Comparison of ENCODE assay signal across 31 cellular contexts in the genomic region with DNA sequence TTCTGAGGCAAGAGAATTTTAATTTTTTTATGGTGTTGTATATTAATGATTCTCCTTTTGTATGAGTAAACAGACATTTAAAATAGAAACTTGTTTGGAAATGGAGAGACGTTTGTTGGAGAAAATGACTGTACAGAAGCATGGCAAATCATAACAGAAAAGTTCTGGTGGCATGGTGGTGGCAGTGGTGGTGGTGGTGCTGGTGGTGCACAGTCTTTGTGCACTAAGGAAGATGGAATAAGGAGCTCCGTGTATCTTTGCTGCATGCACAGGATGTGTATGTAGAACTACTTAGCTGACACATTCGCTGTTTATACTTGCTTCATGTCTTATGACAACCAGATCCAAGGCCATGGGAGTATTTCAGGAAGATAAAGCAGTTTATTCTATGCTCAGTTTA.
A peak's percentile ranks its signal among the peaks of the same experiment; 100 is the strongest.
DNase-seq lines count a peak whose midpoint lies in the region; ATAC-seq and TF ChIP-seq lines count a peak whose summit lies in the region.
"Had no signal": no experiment of that assay in that cellular context is flagged by ENCODE, and none has a peak within 500 bp of the region (broad histone marks: within the 10 kb centered on the region; RNA-seq: fewer than 3 reads in every experiment).

No MANE protein-coding gene starts in this region.

- H3K4me2 ChIP-seq in smooth muscle cell: no peak overlapping the region
- H3K4me2 ChIP-seq in PC-3 (ENCODE audit: low read length): no peak overlapping the region
- H3K4me2 ChIP-seq: BLaER1 treated with 17β-estradiol and CSF1 and Interleukin-3, amounts not matched to agents 10 nM and 100 nM had no signal

- H3K9me3 Mint-ChIP-seq in activated CD4-positive, alpha-beta T cell treated with anti-CD3 and anti-CD28 coated beads for 36 hours (ENCODE audit: low read depth): no peaks in the 10 kb centered on the region
- no peaks in the 10 kb centered on the region for H3K9me3 Mint-ChIP-seq in CD8-positive, alpha-beta memory T cell
- H3K9me3 Mint-ChIP-seq in activated CD4-positive, alpha-beta memory T cell treated with anti-CD3 and anti-CD28 coated beads for 36 hours: no peaks in the 10 kb centered on the region
- H3K9me3 Mint-ChIP-seq in mesothelial cell of epicardium: no peaks in the 10 kb centered on the region
- H3K9me3 Mint-ChIP-seq: nephron had no signal

- no peaks in the 10 kb centered on the region for H3K9me2 ChIP-seq in PC-3 (replicated peaks; ENCODE audit: low read length)

- no peaks in the 10 kb centered on the region for H3K9me3 ChIP-seq in CD8-positive, alpha-beta memory T cell (ENCODE audit: low read length)
- H3K9me3 ChIP-seq in vagina: no peaks in the 10 kb centered on the region
- H3K9me3 ChIP-seq in smooth muscle cell (replicated peaks; ENCODE audit: low read depth): no peaks in the 10 kb centered on the region
- H3K9me3 ChIP-seq in PC-3 (ENCODE audit: low read length): no peaks in the 10 kb centered on the region
- H3K9me3 ChIP-seq: ascending aorta; BLaER1 treated with 17β-estradiol and CSF1 and Interleukin-3, amounts not matched to agents 10 nM and 100 nM had no signal

- H3K79me2 ChIP-seq in smooth muscle cell (ENCODE audit: low read depth) (peaks cover 6% of the 10 kb centered on the region), PC-3 (ENCODE audit: low read length) (no peaks in the 10 kb centered on the region)

- peaks cover 33% of the 10 kb centered on the region for H3K4me1 Mint-ChIP-seq in activated CD4-positive, alpha-beta T cell treated with anti-CD3 and anti-CD28 coated beads for 36 hours
- peaks cover 46 to 59% (median 59%) of the 10 kb centered on the region in 3 donors for H3K4me1 Mint-ChIP-seq in CD8-positive, alpha-beta memory T cell
- peaks cover 33% of the 10 kb centered on the region for H3K4me1 Mint-ChIP-seq in activated CD4-positive, alpha-beta memory T cell treated with anti-CD3 and anti-CD28 coated beads for 36 hours (ENCODE audit: low read depth)
- peaks cover 25% of the 10 kb centered on the region for H3K4me1 Mint-ChIP-seq in mesothelial cell of epicardium

- TF ChIP-seq CTCF in mesothelial cell of epicardium (IDR thresholded peaks at IDR 0.05; ENCODE audit: unreplicated experiment) (no peak), vagina (IDR thresholded peaks at IDR 0.05) (no peak), smooth muscle cell (IDR thresholded peaks at IDR 0.05; ENCODE audit: borderline replicate concordance, insufficient read depth, poor library complexity, severe bottlenecking) (no peak), PC-3 (conservative IDR thresholded peaks at IDR 0.05; ENCODE audit: low read depth, low read length) (no peak)

- H3K36me3 Mint-ChIP-seq in activated CD4-positive, alpha-beta T cell treated with anti-CD3 and anti-CD28 coated beads for 36 hours (ENCODE audit: low read depth): peaks cover 14% of the 10 kb centered on the region
- H3K36me3 Mint-ChIP-seq in CD8-positive, alpha-beta memory T cell: peaks cover 0 to 36% (median 8%) of the 10 kb centered on the region in 3 donors
- H3K36me3 Mint-ChIP-seq in activated CD4-positive, alpha-beta memory T cell treated with anti-CD3 and anti-CD28 coated beads for 36 hours: peaks cover 9% of the 10 kb centered on the region
- H3K36me3 Mint-ChIP-seq in mesothelial cell of epicardium: peaks cover 15% of the 10 kb centered on the region

- POLR2A ChIA-PET in activated CD4-positive, alpha-beta T cell treated with anti-CD3 and anti-CD28 coated beads for 36 hours (lab: Charles Lee): no interaction called here
- POLR2A ChIA-PET in CD8-positive, alpha-beta memory T cell (lab: Charles Lee): no interaction called here
- POLR2A ChIA-PET in activated CD4-positive, alpha-beta memory T cell treated with anti-CD3 and anti-CD28 coated beads for 36 hours (lab: Charles Lee): interaction anchor here (1.0 kb wide), 1 partner anchor 74 kb away, joined by 3 read pairs; no protein-coding TSS in a partner anchor
- POLR2A ChIA-PET in PC-3 (lab: Charles Lee; ENCODE audit: unreplicated experiment): no interaction called here

- no peak overlapping the region for H3K4me3 Mint-ChIP-seq in activated CD4-positive, alpha-beta T cell treated with anti-CD3 and anti-CD28 coated beads for 36 hours
- no peak overlapping the region for H3K4me3 Mint-ChIP-seq in CD8-positive, alpha-beta memory T cell
- no peak overlapping the region for H3K4me3 Mint-ChIP-seq in activated CD4-positive, alpha-beta memory T cell treated with anti-CD3 and anti-CD28 coated beads for 36 hours
- H3K4me3 Mint-ChIP-seq in mesothelial cell of epicardium: no peak overlapping the region
- H3K4me3 Mint-ChIP-seq: nephron had no signal

- peaks cover 10% of the 10 kb centered on the region for H3K36me3 ChIP-seq in CD8-positive, alpha-beta memory T cell (ENCODE audit: insufficient read depth, low read length)
- H3K36me3 ChIP-seq in vagina (peaks cover 0 to 18% of the 10 kb centered on the region in 2 donors), smooth muscle cell (ENCODE audit: low read depth) (no peaks in the 10 kb centered on the region), PC-3 (ENCODE audit: low read depth, low read length) (0 out of 2 replicates have a peak, but pooled peaks cover 2% of the 10 kb centered on the region)

- no peak for ATAC-seq in activated CD4-positive, alpha-beta T cell treated with anti-CD3 and anti-CD28 coated beads for 36 hours
- ATAC-seq in PC-3: no peak
- ATAC-seq: left cardiac atrium had no signal

- peak; percentile 17 for DNase-seq in activated CD4-positive, alpha-beta T cell treated with anti-CD3 and anti-CD28 coated beads for 36 hours
- DNase-seq in activated CD4-positive, alpha-beta T cell treated with anti-CD3 and anti-CD28 coated beads for 48 hours: no peak
- DNase-seq in CD8-positive, alpha-beta memory T cell: no peak
- peak; percentile 60 for DNase-seq in activated CD4-positive, alpha-beta memory T cell treated with anti-CD3 and anti-CD28 coated beads for 36 hours
- no peak for DNase-seq in mesothelial cell of epicardium (ENCODE audit: low spot score in 2 of 2, unreplicated experiment in 2 of 2)
- DNase-seq in vagina (ENCODE audit: extremely low spot score in 2 of 2): no peak
- DNase-seq in smooth muscle cell (lab: John Stamatoyannopoulos, UW; ENCODE audit: unreplicated experiment): no peak
- no peak for DNase-seq in PC-3
- DNase-seq: activated CD8-positive, alpha-beta memory T cell treated with anti-CD3 and anti-CD28 coated beads for 24 hours; activated naive CD4-positive, alpha-beta T cell treated with anti-CD3 and anti-CD28 coated beads, Interleukin-2, amount 50 U/mL, for 16 hours; activated T-cell treated with anti-CD3 and anti-CD28 coated beads, Interleukin-2, amount 50 U/mL, for 48 hours; Calu3; DMS79; GDM1; GOT3; hypothalamus; left cardiac atrium; NCI-H146; NCI-H510A; stimulated activated CD4-positive, alpha-beta T cell treated with anti-CD3 and anti-CD28 coated beads, Interleukin-15, amount 100 ng/mL, for 24 hours; stimulated activated CD4-positive, alpha-beta T cell treated with anti-CD3 and anti-CD28 coated beads, Interleukin-4, amount 100 ng/mL, for 4 hours; substantia nigra; trophoblast cell had no signal

- H3F3A ChIP-seq in smooth muscle cell (ENCODE audit: low read depth) (no peaks in the 10 kb centered on the region), PC-3 (ENCODE audit: low read length, unreplicated experiment) (no peaks in the 10 kb centered on the region)

- H3K9ac ChIP-seq in smooth muscle cell (ENCODE audit: low read depth) (no peak overlapping the region), PC-3 (ENCODE audit: low read length) (no peak overlapping the region)
- H3K9ac ChIP-seq: BLaER1 treated with 17β-estradiol and CSF1 and Interleukin-3, amounts not matched to agents 10 nM and 100 nM had no signal

- no peak overlapping the region for H3K27ac ChIP-seq in CD8-positive, alpha-beta memory T cell (ENCODE audit: low read depth, low read length)
- H3K27ac ChIP-seq in vagina: no peak overlapping the region
- no peak overlapping the region for H3K27ac ChIP-seq in smooth muscle cell (ENCODE audit: low read depth)
- H3K27ac ChIP-seq in PC-3 (ENCODE audit: low read length): no peak overlapping the region
- H3K27ac ChIP-seq: 22Rv1; ascending aorta; BLaER1 treated with 17β-estradiol and CSF1 and Interleukin-3, amounts not matched to agents 10 nM and 100 nM; cardiac muscle cell; epithelial cell of prostate; RWPE1 had no signal

- CTCF ChIA-PET in activated CD4-positive, alpha-beta T cell treated with anti-CD3 and anti-CD28 coated beads for 36 hours (lab: Charles Lee): no interaction called here
- CTCF ChIA-PET in CD8-positive, alpha-beta memory T cell (lab: Charles Lee): interaction anchor here (1.5 kb wide), 1 partner anchor 10 kb away, joined by 3 read pairs; no protein-coding TSS in a partner anchor
- CTCF ChIA-PET in activated CD4-positive, alpha-beta memory T cell treated with anti-CD3 and anti-CD28 coated beads for 36 hours (lab: Charles Lee): interaction anchor here (0.9 to 1.7 kb wide), 4 partner anchors 18 to 444 kb away, joined by 3 to 4 read pairs (median 4); no protein-coding TSS in a partner anchor
- CTCF ChIA-PET in PC-3 (lab: Charles Lee): no interaction called here

- TF ChIP-seq POLR2A in vagina (IDR thresholded peaks at IDR 0.05): no peak

- no peaks in the 10 kb centered on the region for H3K27me3 Mint-ChIP-seq in activated CD4-positive, alpha-beta T cell treated with anti-CD3 and anti-CD28 coated beads for 36 hours
- no peaks in the 10 kb centered on the region for H3K27me3 Mint-ChIP-seq in CD8-positive, alpha-beta memory T cell
- no peaks in the 10 kb centered on the region for H3K27me3 Mint-ChIP-seq in activated CD4-positive, alpha-beta memory T cell treated with anti-CD3 and anti-CD28 coated beads for 36 hours
- H3K27me3 Mint-ChIP-seq in mesothelial cell of epicardium (ENCODE audit: low read depth): no peaks in the 10 kb centered on the region

- no peaks in the 10 kb centered on the region for H4K20me1 ChIP-seq in smooth muscle cell (ENCODE audit: low read depth)
- no peaks in the 10 kb centered on the region for H4K20me1 ChIP-seq in PC-3 (ENCODE audit: low read length)

- H3K4me3 ChIP-seq in CD8-positive, alpha-beta memory T cell (ENCODE audit: low read length): no peak overlapping the region
- H3K4me3 ChIP-seq in vagina (no peak overlapping the region), smooth muscle cell (no peak overlapping the region), PC-3 (ENCODE audit: low read length) (no peak overlapping the region)
- H3K4me3 ChIP-seq: ascending aorta; BLaER1 treated with 17β-estradiol and CSF1 and Interleukin-3, amounts not matched to agents 10 nM and 100 nM; cardiac muscle cell; lung had no signal

- BruUV-seq in PC-3 (replicated peaks; lab: Mats Ljungman, UMichigan): no TSS peak

- H2AFZ ChIP-seq in smooth muscle cell (ENCODE audit: low read depth): no peak overlapping the region
- no peak overlapping the region for H2AFZ ChIP-seq in PC-3 (ENCODE audit: low read length)

- no peaks in the 10 kb centered on the region for H3K27me3 ChIP-seq in CD8-positive, alpha-beta memory T cell (ENCODE audit: insufficient read depth, low read length, poor library complexity, severe bottlenecking)
- no peaks in the 10 kb centered on the region for H3K27me3 ChIP-seq in vagina
- H3K27me3 ChIP-seq in smooth muscle cell (ENCODE audit: low read depth): no peaks in the 10 kb centered on the region
- H3K27me3 ChIP-seq in PC-3 (ENCODE audit: low read length): no peaks in the 10 kb centered on the region
- H3K27me3 ChIP-seq: ascending aorta; BLaER1 treated with 17β-estradiol and CSF1 and Interleukin-3, amounts not matched to agents 10 nM and 100 nM; cardiac muscle cell had no signal

- 85% methylated on average over 3 of the region's 3 CpGs for WGBS in smooth muscle cell (ENCODE audit: low lambda C conversion rate)

- H3K4me1 ChIP-seq in CD8-positive, alpha-beta memory T cell (ENCODE audit: insufficient read depth, low read length): peaks cover 27% of the 10 kb centered on the region
- H3K4me1 ChIP-seq in vagina: peaks cover 16% of the 10 kb centered on the region
- peaks cover 10% of the 10 kb centered on the region for H3K4me1 ChIP-seq in smooth muscle cell (ENCODE audit: low read depth)
- H3K4me1 ChIP-seq in PC-3 (ENCODE audit: insufficient read depth, low read length): no peaks in the 10 kb centered on the region
- H3K4me1 ChIP-seq: ascending aorta had no signal

- no peak overlapping the region for H3K27ac Mint-ChIP-seq in activated CD4-positive, alpha-beta T cell treated with anti-CD3 and anti-CD28 coated beads for 36 hours
- H3K27ac Mint-ChIP-seq in CD8-positive, alpha-beta memory T cell: peak overlapping the region in 6 of 8 donors; percentile 10 to 70 (median 29)
- H3K27ac Mint-ChIP-seq in activated CD4-positive, alpha-beta memory T cell treated with anti-CD3 and anti-CD28 coated beads for 36 hours: no peak overlapping the region
- peak overlapping the region; percentile 54 for H3K27ac Mint-ChIP-seq in mesothelial cell of epicardium

- intact Hi-C loops in activated CD4-positive, alpha-beta T cell treated with anti-CD3 and anti-CD28 coated beads for 36 hours (cut with DNase I, micrococcal nuclease): loop anchor here in 1 of 2 experiments (10.0 kb wide), 2 partner anchors 205 to 1235 kb away; partner anchors contain the start of gene FBXO30
- intact Hi-C loops in activated CD4-positive, alpha-beta memory T cell treated with anti-CD3 and anti-CD28 coated beads for 36 hours (cut with micrococcal nuclease): loop anchor here (5.0 kb wide), 1 partner anchor 238 kb away; no protein-coding TSS in a partner anchor
- intact Hi-C loops in vagina (cut with DNase I): no loop called here
- intact Hi-C loops in PC-3 (cut with micrococcal nuclease): loop anchor here (5.0 to 10.0 kb wide), 3 partner anchors 352 to 1125 kb away; no protein-coding TSS in a partner anchor

Comparison
In these comparisons a context has a peak if more than half of its experiments do, and no peak if none do; other contexts are left out.
1. DNase-seq: peak in activated CD4-positive, alpha-beta T cell treated with anti-CD3 and anti-CD28 coated beads for 36 hours (single experiment) and activated CD4-positive, alpha-beta memory T cell treated with anti-CD3 and anti-CD28 coated beads for 36 hours (single experiment); none in activated CD4-positive, alpha-beta T cell treated with anti-CD3 and anti-CD28 coated beads for 48 hours (single experiment), CD8-positive, alpha-beta memory T cell (0 of 5), mesothelial cell of epicardium (0 of 2), vagina (0 of 2), smooth muscle cell (single experiment) and PC-3 (single experiment).
2. H3K27ac Mint-ChIP-seq: peak in CD8-positive, alpha-beta memory T cell (6 of 8) and mesothelial cell of epicardium (single experiment); none in activated CD4-positive, alpha-beta T cell treated with anti-CD3 and anti-CD28 coated beads for 36 hours (single experiment) and activated CD4-positive, alpha-beta memory T cell treated with anti-CD3 and anti-CD28 coated beads for 36 hours (single experiment).
3. CTCF ChIA-PET loops: an anchor here in CD8-positive, alpha-beta memory T cell (1.5 kb wide) and activated CD4-positive, alpha-beta memory T cell treated with anti-CD3 and anti-CD28 coated beads for 36 hours (0.9 to 1.7 kb wide); none called in activated CD4-positive, alpha-beta T cell treated with anti-CD3 and anti-CD28 coated beads for 36 hours and PC-3.